Comparison of ENCODE assay signal across 1 cellular context in genomic region chr22:17781319-17782031, GRCh38.
A peak's percentile ranks its signal among the peaks of the same experiment; 100 is the strongest.
TF ChIP-seq lines count a peak whose summit lies in the region.

No MANE protein-coding gene starts in this region.

TF ChIP-seq in IMR-90, 13 proteins besides CTCF, POLR2A, EP300 and RAD21 (continued from another document):
- TF ChIP-seq ELK1 (IDR thresholded peaks at IDR 0.05; ENCODE audit: borderline replicate concordance, low read depth, low read length) (no peak), SMC3 (IDR thresholded peaks at IDR 0.05; ENCODE audit: low read depth, low read length) (0 out of 2 replicates have a peak, but pooled peaks have one; percentile 1), CHD1 (IDR thresholded peaks at IDR 0.05; ENCODE audit: low read depth, low read length) (no peak), CEBPB (IDR thresholded peaks at IDR 0.05; ENCODE audit: low read depth, low read length) (peak; percentile 95), MAZ (IDR thresholded peaks at IDR 0.05; ENCODE audit: borderline replicate concordance, low read depth, low read length) (peak; percentile 48; the same call in 1 of the 2 replicates), FOS (IDR thresholded peaks at IDR 0.05; ENCODE audit: low read depth, low read length) (peak; percentile 88), RFX5 (IDR thresholded peaks at IDR 0.05; ENCODE audit: low read depth, low read length) (no peak), MXI1 (IDR thresholded peaks at IDR 0.05; ENCODE audit: borderline replicate concordance, low read depth, low read length) (peak; percentile 49; the same call in 1 of the 2 replicates), RCOR1 (IDR thresholded peaks at IDR 0.05; ENCODE audit: insufficient replicate concordance, low read length) (peak; percentile 53), BHLHE40 (IDR thresholded peaks at IDR 0.05; ENCODE audit: low read depth, low read length) (no peak)
